In the genomic region with DNA sequence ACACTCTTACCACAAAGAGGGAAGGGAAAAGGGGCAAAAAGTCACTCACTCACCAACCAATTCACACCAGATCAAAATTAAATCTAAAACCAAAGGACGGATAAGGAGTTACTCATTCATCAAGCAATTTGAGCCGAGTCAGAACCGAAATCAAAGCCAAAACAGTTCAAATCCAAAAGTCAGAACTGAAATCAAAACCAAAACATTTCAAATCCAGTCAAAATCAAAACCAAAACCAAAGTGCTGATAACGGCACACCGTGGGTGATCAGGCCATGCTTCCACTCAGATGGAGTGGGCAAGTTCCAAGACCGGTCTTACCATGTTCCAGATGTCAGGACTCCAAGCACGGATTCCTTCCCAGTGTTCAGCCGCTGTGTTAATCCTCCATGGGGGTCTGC, we compare ENCODE assay signal across 19 cellular contexts.
DNase-seq lines count a peak whose midpoint lies in the region; ATAC-seq and TF ChIP-seq lines count a peak whose summit lies in the region.
"Had no signal": no experiment of that assay in that cellular context is flagged by ENCODE, and none has a peak within 500 bp of the region (broad histone marks: within the 10 kb centered on the region; RNA-seq: fewer than 3 reads in every experiment).

No MANE protein-coding gene starts in this region.

- H3K4me1 Mint-ChIP-seq in CD4-positive, alpha-beta memory T cell: peaks cover 0 to 6% (median 4%) of the 10 kb centered on the region in 4 donors
- no peaks in the 10 kb centered on the region for H3K4me1 Mint-ChIP-seq in progenitor cell of endocrine pancreas (ENCODE audit: low read depth)
- H3K4me1 Mint-ChIP-seq in activated T-helper 2 cell treated with anti-CD3 and anti-CD28 coated beads, Interferon-gamma antibody, Interleukin-2, Interleukin-4, amounts not matched to agents 10 μg/mL and 5 μg/mL and 100 μg/mL, durations not matched to agents 14 hours and 24 hours and 36 hours (ENCODE audit: low read depth): peaks cover 6% of the 10 kb centered on the region

- peak overlapping the region; percentile 52 for H3K4me3 ChIP-seq in ACC112 (ENCODE audit: low read depth, low read length)
- peak overlapping the region in 1 of 2 donors; percentile 19 for H3K4me3 ChIP-seq in CD4-positive, alpha-beta memory T cell (ENCODE audit: low read length in 2 of 2)
- H3K4me3 ChIP-seq: lung, suprapubic skin had no signal

- DNase-seq in CD4-positive, alpha-beta memory T cell: peak in 1 of 5 donors; percentile 6
- peak; percentile 38 for DNase-seq in MV-4-11 (lab: John Stamatoyannopoulos, UW)
- no peak for DNase-seq in left lobe of liver (ENCODE audit: low spot score)
- DNase-seq in progenitor cell of endocrine pancreas (ENCODE audit: low spot score, unreplicated experiment): no peak
- DNase-seq in activated T-helper 2 cell treated with anti-CD3 and anti-CD28 coated beads, Interferon-gamma antibody, Interleukin-2, Interleukin-4, amounts not matched to agents 10 μg/mL and 5 μg/mL and 100 μg/mL, durations not matched to agents 14 hours and 24 hours and 36 hours (ENCODE audit: low spot score): no peak
- DNase-seq: amygdala; CD4-positive, alpha-beta T cell; cerebellar nuclear complex; foreskin melanocyte; NCI-H1105; NCI-H2171 treated with DMSO at 0.1 percent for 48 hours; WERI-Rb-1 had no signal

- no peaks in the 10 kb centered on the region for H3K36me3 ChIP-seq in ACC112 (ENCODE audit: insufficient read depth, low read length)
- H3K36me3 ChIP-seq in CD4-positive, alpha-beta memory T cell (ENCODE audit: insufficient read depth, low read length): no peaks in the 10 kb centered on the region
- H3K36me3 ChIP-seq: suprapubic skin, WERI-Rb-1 had no signal

- POLR2A ChIA-PET in CD4-positive, alpha-beta memory T cell (lab: Charles Lee; ENCODE audit: partially characterized antibody): no interaction called here

- no peak for TF ChIP-seq CTCF in progenitor cell of endocrine pancreas (IDR thresholded peaks at IDR 0.05; ENCODE audit: unreplicated experiment)

- intact Hi-C loops in CD4-positive, alpha-beta memory T cell (cut with micrococcal nuclease): no loop called here
- intact Hi-C loops in activated T-helper 2 cell treated with anti-CD3 and anti-CD28 coated beads, Interferon-gamma antibody, Interleukin-2, Interleukin-4, amounts not matched to agents 10 μg/mL and 5 μg/mL and 100 μg/mL, durations not matched to agents 14 hours and 24 hours and 36 hours (cut with micrococcal nuclease): loop anchor here (5.0 kb wide), 1 partner anchor 57 kb away; no protein-coding TSS in a partner anchor

- no peaks in the 10 kb centered on the region for H3K27me3 ChIP-seq in ACC112 (ENCODE audit: insufficient read depth, low read length)
- H3K27me3 ChIP-seq in CD4-positive, alpha-beta memory T cell (ENCODE audit: insufficient read depth, low read length): no peaks in the 10 kb centered on the region
- H3K27me3 ChIP-seq: suprapubic skin had no signal

- peaks cover 5% of the 10 kb centered on the region for H3K4me1 ChIP-seq in ACC112 (ENCODE audit: control insufficient read depth, insufficient read depth, low read length, unreplicated experiment)
- peaks cover 9% of the 10 kb centered on the region for H3K4me1 ChIP-seq in CD4-positive, alpha-beta memory T cell (ENCODE audit: insufficient read depth, low read length)

- H2AFZ ChIP-seq in ACC112 (ENCODE audit: low read length, unreplicated experiment): peak overlapping the region; percentile 72

- H3K36me3 Mint-ChIP-seq in CD4-positive, alpha-beta memory T cell: no peaks in the 10 kb centered on the region
- peaks cover 1% of the 10 kb centered on the region for H3K36me3 Mint-ChIP-seq in progenitor cell of endocrine pancreas (ENCODE audit: insufficient read depth)
- H3K36me3 Mint-ChIP-seq in activated T-helper 2 cell treated with anti-CD3 and anti-CD28 coated beads, Interferon-gamma antibody, Interleukin-2, Interleukin-4, amounts not matched to agents 10 μg/mL and 5 μg/mL and 100 μg/mL, durations not matched to agents 14 hours and 24 hours and 36 hours (ENCODE audit: low read depth): no peaks in the 10 kb centered on the region

- H3K9me3 Mint-ChIP-seq in CD4-positive, alpha-beta memory T cell: peaks cover 0 to 12% (median 1%) of the 10 kb centered on the region in 8 donors
- H3K9me3 Mint-ChIP-seq in progenitor cell of endocrine pancreas (ENCODE audit: low read depth): peaks cover 13% of the 10 kb centered on the region
- no peaks in the 10 kb centered on the region for H3K9me3 Mint-ChIP-seq in activated T-helper 2 cell treated with anti-CD3 and anti-CD28 coated beads, Interferon-gamma antibody, Interleukin-2, Interleukin-4, amounts not matched to agents 10 μg/mL and 5 μg/mL and 100 μg/mL, durations not matched to agents 14 hours and 24 hours and 36 hours
- H3K9me3 Mint-ChIP-seq: CD4-positive, alpha-beta T cell had no signal

- H3K27ac ChIP-seq in ACC112 (ENCODE audit: low read depth, low read length): peak overlapping the region; percentile 47
- H3K27ac ChIP-seq in CD4-positive, alpha-beta memory T cell (ENCODE audit: low read depth, low read length): no peak overlapping the region
- H3K27ac ChIP-seq: RWPE1, suprapubic skin, WERI-Rb-1 had no signal

- no peaks in the 10 kb centered on the region for H3K9me3 ChIP-seq in CD4-positive, alpha-beta memory T cell (ENCODE audit: control insufficient read depth in 1 of 2, low read length in 2 of 2)
- H3K9me3 ChIP-seq: suprapubic skin had no signal

- CTCF ChIA-PET in CD4-positive, alpha-beta memory T cell (lab: Charles Lee; ENCODE audit: partially characterized antibody): no interaction called here

- ATAC-seq in left lobe of liver (peak; percentile 66), HG03139 (IDR thresholded peaks at IDR 0.05; ENCODE audit: unreplicated experiment) (no peak)
- ATAC-seq: HCT116 had no signal

- peak overlapping the region in 5 of 8 donors; percentile 39 to 63 (median 42) for H3K4me3 Mint-ChIP-seq in CD4-positive, alpha-beta memory T cell
- H3K4me3 Mint-ChIP-seq in progenitor cell of endocrine pancreas (ENCODE audit: low read depth): no peak overlapping the region
- no peak overlapping the region for H3K4me3 Mint-ChIP-seq in activated T-helper 2 cell treated with anti-CD3 and anti-CD28 coated beads, Interferon-gamma antibody, Interleukin-2, Interleukin-4, amounts not matched to agents 10 μg/mL and 5 μg/mL and 100 μg/mL, durations not matched to agents 14 hours and 24 hours and 36 hours (ENCODE audit: low read depth)
- H3K4me3 Mint-ChIP-seq: CD4-positive, alpha-beta T cell; neural crest cell had no signal

- no peaks in the 10 kb centered on the region for H3K79me2 ChIP-seq in ACC112 (ENCODE audit: control insufficient read depth, insufficient read depth, low read length, unreplicated experiment)

- peak overlapping the region in 2 of 7 donors; percentile 0 to 2 for H3K27ac Mint-ChIP-seq in CD4-positive, alpha-beta memory T cell
- H3K27ac Mint-ChIP-seq in progenitor cell of endocrine pancreas: no peak overlapping the region
- H3K27ac Mint-ChIP-seq in activated T-helper 2 cell treated with anti-CD3 and anti-CD28 coated beads, Interferon-gamma antibody, Interleukin-2, Interleukin-4, amounts not matched to agents 10 μg/mL and 5 μg/mL and 100 μg/mL, durations not matched to agents 14 hours and 24 hours and 36 hours: no peak overlapping the region
- H3K27ac Mint-ChIP-seq: CD4-positive, alpha-beta T cell had no signal

- H3K27me3 Mint-ChIP-seq in CD4-positive, alpha-beta memory T cell: no peaks in the 10 kb centered on the region
- H3K27me3 Mint-ChIP-seq in progenitor cell of endocrine pancreas: no peaks in the 10 kb centered on the region
- peaks cover 1% of the 10 kb centered on the region for H3K27me3 Mint-ChIP-seq in activated T-helper 2 cell treated with anti-CD3 and anti-CD28 coated beads, Interferon-gamma antibody, Interleukin-2, Interleukin-4, amounts not matched to agents 10 μg/mL and 5 μg/mL and 100 μg/mL, durations not matched to agents 14 hours and 24 hours and 36 hours (ENCODE audit: low read depth)

Comparison
In these comparisons a context has a peak if more than half of its experiments do, and no peak if none do; other contexts are left out.
1. H3K4me3 Mint-ChIP-seq: peak in CD4-positive, alpha-beta memory T cell (5 of 8); none in progenitor cell of endocrine pancreas (single experiment) and activated T-helper 2 cell treated with anti-CD3 and anti-CD28 coated beads, Interferon-gamma antibody, Interleukin-2, Interleukin-4, amounts not matched to agents 10 μg/mL and 5 μg/mL and 100 μg/mL, durations not matched to agents 14 hours and 24 hours and 36 hours (single experiment).